1 cellular context compared by ENCODE assay signal in the genomic region with DNA sequence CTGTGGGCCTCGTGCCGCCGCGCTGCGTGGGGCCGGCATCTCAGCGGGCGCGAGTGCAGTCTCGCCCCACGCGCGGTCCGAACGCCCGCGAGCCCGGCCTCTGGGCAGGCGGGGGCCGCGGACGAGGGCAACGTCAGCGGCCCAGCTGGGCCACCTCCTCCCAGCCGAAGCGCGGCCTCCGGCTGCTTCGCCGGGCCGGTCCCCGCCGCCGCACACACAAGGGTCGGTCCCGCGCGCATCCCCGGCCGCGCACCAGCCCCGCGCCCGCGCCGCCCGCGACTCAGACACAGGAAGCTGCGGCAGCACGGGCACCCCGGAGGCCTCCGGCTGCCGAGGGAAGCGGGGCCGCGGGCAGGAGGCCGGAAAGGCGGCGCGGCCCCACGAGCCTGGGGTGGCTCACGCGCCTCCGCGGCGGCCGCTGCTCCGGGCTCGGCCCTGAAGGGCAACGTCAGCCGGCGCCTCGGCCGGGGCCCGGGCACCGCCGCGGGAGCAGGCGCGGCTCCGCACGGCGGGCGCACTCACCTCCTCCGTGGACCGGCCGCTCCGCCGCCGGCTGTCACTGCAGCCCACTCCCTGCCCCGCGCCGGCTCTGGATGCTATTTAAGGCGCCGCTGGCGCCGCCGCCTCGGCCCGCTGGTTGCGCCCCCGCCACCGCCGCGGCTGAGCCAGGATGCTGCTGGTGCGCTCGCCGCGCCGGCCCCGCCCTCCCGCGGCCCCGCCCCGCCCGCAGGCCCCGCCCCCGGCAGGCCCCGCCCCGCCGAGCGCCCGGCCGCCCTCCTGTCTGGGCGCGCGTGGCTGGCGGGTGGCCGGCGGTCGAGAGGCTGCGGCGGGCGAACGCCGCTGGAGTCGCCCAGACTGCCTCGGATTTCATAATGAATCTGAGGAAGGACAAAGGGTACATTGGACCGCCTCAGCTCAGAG.
TF ChIP-seq lines count a peak whose summit lies in the region.

A gene with protein sequence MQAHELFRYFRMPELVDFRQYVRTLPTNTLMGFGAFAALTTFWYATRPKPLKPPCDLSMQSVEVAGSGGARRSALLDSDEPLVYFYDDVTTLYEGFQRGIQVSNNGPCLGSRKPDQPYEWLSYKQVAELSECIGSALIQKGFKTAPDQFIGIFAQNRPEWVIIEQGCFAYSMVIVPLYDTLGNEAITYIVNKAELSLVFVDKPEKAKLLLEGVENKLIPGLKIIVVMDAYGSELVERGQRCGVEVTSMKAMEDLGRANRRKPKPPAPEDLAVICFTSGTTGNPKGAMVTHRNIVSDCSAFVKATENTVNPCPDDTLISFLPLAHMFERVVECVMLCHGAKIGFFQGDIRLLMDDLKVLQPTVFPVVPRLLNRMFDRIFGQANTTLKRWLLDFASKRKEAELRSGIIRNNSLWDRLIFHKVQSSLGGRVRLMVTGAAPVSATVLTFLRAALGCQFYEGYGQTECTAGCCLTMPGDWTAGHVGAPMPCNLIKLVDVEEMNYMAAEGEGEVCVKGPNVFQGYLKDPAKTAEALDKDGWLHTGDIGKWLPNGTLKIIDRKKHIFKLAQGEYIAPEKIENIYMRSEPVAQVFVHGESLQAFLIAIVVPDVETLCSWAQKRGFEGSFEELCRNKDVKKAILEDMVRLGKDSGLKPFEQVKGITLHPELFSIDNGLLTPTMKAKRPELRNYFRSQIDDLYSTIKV (minus strand): TSS at position 575 of the 921 bp plus-strand sequence. CDS start 22,454 bp downstream, outside the sequence.

TF ChIP-seq in HepG2, 621 proteins besides CTCF, POLR2A, EP300 and RAD21 (continued from another document and continues in another):
- TF ChIP-seq, protein P1, sequence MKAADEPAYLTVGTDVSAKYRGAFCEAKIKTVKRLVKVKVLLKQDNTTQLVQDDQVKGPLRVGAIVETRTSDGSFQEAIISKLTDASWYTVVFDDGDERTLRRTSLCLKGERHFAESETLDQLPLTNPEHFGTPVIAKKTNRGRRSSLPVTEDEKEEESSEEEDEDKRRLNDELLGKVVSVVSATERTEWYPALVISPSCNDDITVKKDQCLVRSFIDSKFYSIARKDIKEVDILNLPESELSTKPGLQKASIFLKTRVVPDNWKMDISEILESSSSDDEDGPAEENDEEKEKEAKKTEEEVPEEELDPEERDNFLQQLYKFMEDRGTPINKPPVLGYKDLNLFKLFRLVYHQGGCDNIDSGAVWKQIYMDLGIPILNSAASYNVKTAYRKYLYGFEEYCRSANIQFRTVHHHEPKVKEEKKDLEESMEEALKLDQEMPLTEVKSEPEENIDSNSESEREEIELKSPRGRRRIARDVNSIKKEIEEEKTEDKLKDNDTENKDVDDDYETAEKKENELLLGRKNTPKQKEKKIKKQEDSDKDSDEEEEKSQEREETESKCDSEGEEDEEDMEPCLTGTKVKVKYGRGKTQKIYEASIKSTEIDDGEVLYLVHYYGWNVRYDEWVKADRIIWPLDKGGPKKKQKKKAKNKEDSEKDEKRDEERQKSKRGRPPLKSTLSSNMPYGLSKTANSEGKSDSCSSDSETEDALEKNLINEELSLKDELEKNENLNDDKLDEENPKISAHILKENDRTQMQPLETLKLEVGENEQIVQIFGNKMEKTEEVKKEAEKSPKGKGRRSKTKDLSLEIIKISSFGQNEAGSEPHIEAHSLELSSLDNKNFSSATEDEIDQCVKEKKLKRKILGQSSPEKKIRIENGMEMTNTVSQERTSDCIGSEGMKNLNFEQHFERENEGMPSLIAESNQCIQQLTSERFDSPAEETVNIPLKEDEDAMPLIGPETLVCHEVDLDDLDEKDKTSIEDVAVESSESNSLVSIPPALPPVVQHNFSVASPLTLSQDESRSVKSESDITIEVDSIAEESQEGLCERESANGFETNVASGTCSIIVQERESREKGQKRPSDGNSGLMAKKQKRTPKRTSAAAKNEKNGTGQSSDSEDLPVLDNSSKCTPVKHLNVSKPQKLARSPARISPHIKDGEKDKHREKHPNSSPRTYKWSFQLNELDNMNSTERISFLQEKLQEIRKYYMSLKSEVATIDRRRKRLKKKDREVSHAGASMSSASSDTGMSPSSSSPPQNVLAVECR (CRISPR knock-in tag; IDR thresholded peaks at IDR 0.05; ENCODE audit: borderline replicate concordance), result peak; percentile 32; the same call in 1 of the 2 replicates
- TF ChIP-seq MXI1 (IDR thresholded peaks at IDR 0.05; ENCODE audit: borderline replicate concordance, low read depth, low read length) (0 out of 3 replicates have a peak, but pooled peaks have one; percentile 2), THAP11 (CRISPR knock-in tag; IDR thresholded peaks at IDR 0.05) (peak; percentile 21; the same call in 1 of the 2 replicates), SALL1 (CRISPR knock-in tag; IDR thresholded peaks at IDR 0.05) (peak; percentile 57; the same call in 1 of the 2 replicates), HDAC1 (CRISPR knock-in tag; IDR thresholded peaks at IDR 0.05) (0 out of 2 replicates have a peak, but pooled peaks have one; percentile 22), ZNF329 (CRISPR knock-in tag; IDR thresholded peaks at IDR 0.05; ENCODE audit: low read depth) (no peak), ZNF782 (CRISPR knock-in tag; IDR thresholded peaks at IDR 0.05; ENCODE audit: borderline replicate concordance) (0 out of 2 replicates have a peak, but pooled peaks have one; percentile 47), XRCC5 (optimal IDR thresholded peaks at IDR 0.05; ENCODE audit: low read length) (no peak), ZNF790 (CRISPR knock-in tag; IDR thresholded peaks at IDR 0.05; ENCODE audit: borderline replicate concordance) (peak; percentile 75; the same call in 1 of the 2 replicates), GATAD2A (CRISPR knock-in tag; IDR thresholded peaks at IDR 0.05) (no peak), ZNF552 (CRISPR knock-in tag; IDR thresholded peaks at IDR 0.05; ENCODE audit: borderline replicate concordance) (0 out of 2 replicates have a peak, but pooled peaks have one; percentile 57), ZNF282 (IDR thresholded peaks at IDR 0.05; ENCODE audit: partially characterized antibody) (no peak), TAF1 (CRISPR knock-in tag; IDR thresholded peaks at IDR 0.05) (peak; percentile 21; the same call in 1 of the 2 replicates)
- TF ChIP-seq, protein P2, sequence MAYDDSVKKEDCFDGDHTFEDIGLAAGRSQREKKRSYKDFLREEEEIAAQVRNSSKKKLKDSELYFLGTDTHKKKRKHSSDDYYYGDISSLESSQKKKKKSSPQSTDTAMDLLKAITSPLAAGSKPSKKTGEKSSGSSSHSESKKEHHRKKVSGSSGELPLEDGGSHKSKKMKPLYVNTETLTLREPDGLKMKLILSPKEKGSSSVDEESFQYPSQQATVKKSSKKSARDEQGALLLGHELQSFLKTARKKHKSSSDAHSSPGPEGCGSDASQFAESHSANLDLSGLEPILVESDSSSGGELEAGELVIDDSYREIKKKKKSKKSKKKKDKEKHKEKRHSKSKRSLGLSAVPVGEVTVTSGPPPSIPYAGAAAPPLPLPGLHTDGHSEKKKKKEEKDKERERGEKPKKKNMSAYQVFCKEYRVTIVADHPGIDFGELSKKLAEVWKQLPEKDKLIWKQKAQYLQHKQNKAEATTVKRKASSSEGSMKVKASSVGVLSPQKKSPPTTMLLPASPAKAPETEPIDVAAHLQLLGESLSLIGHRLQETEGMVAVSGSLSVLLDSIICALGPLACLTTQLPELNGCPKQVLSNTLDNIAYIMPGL (CRISPR knock-in tag; IDR thresholded peaks at IDR 0.05; ENCODE audit: borderline replicate concordance in 1 of 2, low read depth in 1 of 2), result 0 out of 4 replicates have a peak, but pooled peaks of 1 of the 2 experiments have one; percentile 10
- TF ChIP-seq, protein P3, sequence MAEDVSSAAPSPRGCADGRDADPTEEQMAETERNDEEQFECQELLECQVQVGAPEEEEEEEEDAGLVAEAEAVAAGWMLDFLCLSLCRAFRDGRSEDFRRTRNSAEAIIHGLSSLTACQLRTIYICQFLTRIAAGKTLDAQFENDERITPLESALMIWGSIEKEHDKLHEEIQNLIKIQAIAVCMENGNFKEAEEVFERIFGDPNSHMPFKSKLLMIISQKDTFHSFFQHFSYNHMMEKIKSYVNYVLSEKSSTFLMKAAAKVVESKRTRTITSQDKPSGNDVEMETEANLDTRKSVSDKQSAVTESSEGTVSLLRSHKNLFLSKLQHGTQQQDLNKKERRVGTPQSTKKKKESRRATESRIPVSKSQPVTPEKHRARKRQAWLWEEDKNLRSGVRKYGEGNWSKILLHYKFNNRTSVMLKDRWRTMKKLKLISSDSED (CRISPR knock-in tag; IDR thresholded peaks at IDR 0.05), result no peak
- TF ChIP-seq, protein P4, sequence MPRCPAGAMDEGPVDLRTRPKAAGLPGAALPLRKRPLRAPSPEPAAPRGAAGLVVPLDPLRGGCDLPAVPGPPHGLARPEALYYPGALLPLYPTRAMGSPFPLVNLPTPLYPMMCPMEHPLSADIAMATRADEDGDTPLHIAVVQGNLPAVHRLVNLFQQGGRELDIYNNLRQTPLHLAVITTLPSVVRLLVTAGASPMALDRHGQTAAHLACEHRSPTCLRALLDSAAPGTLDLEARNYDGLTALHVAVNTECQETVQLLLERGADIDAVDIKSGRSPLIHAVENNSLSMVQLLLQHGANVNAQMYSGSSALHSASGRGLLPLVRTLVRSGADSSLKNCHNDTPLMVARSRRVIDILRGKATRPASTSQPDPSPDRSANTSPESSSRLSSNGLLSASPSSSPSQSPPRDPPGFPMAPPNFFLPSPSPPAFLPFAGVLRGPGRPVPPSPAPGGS (CRISPR knock-in tag; IDR thresholded peaks at IDR 0.05), result peak; percentile 63; the same call in 1 of the 2 replicates
- TF ChIP-seq, protein P5, sequence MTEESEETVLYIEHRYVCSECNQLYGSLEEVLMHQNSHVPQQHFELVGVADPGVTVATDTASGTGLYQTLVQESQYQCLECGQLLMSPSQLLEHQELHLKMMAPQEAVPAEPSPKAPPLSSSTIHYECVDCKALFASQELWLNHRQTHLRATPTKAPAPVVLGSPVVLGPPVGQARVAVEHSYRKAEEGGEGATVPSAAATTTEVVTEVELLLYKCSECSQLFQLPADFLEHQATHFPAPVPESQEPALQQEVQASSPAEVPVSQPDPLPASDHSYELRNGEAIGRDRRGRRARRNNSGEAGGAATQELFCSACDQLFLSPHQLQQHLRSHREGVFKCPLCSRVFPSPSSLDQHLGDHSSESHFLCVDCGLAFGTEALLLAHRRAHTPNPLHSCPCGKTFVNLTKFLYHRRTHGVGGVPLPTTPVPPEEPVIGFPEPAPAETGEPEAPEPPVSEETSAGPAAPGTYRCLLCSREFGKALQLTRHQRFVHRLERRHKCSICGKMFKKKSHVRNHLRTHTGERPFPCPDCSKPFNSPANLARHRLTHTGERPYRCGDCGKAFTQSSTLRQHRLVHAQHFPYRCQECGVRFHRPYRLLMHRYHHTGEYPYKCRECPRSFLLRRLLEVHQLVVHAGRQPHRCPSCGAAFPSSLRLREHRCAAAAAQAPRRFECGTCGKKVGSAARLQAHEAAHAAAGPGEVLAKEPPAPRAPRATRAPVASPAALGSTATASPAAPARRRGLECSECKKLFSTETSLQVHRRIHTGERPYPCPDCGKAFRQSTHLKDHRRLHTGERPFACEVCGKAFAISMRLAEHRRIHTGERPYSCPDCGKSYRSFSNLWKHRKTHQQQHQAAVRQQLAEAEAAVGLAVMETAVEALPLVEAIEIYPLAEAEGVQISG (CRISPR knock-in tag; IDR thresholded peaks at IDR 0.05), result 0 out of 2 replicates have a peak, but pooled peaks have one; percentile 14
- TF ChIP-seq, protein P6, sequence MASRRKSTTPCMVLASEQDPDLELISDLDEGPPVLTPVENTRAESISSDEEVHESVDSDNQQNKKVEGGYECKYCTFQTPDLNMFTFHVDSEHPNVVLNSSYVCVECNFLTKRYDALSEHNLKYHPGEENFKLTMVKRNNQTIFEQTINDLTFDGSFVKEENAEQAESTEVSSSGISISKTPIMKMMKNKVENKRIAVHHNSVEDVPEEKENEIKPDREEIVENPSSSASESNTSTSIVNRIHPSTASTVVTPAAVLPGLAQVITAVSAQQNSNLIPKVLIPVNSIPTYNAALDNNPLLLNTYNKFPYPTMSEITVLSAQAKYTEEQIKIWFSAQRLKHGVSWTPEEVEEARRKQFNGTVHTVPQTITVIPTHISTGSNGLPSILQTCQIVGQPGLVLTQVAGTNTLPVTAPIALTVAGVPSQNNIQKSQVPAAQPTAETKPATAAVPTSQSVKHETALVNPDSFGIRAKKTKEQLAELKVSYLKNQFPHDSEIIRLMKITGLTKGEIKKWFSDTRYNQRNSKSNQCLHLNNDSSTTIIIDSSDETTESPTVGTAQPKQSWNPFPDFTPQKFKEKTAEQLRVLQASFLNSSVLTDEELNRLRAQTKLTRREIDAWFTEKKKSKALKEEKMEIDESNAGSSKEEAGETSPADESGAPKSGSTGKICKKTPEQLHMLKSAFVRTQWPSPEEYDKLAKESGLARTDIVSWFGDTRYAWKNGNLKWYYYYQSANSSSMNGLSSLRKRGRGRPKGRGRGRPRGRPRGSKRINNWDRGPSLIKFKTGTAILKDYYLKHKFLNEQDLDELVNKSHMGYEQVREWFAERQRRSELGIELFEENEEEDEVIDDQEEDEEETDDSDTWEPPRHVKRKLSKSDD (CRISPR knock-in tag; IDR thresholded peaks at IDR 0.05; ENCODE audit: low read depth), result 0 out of 2 replicates have a peak, but pooled peaks have one; percentile 29
- TF ChIP-seq, protein P7, sequence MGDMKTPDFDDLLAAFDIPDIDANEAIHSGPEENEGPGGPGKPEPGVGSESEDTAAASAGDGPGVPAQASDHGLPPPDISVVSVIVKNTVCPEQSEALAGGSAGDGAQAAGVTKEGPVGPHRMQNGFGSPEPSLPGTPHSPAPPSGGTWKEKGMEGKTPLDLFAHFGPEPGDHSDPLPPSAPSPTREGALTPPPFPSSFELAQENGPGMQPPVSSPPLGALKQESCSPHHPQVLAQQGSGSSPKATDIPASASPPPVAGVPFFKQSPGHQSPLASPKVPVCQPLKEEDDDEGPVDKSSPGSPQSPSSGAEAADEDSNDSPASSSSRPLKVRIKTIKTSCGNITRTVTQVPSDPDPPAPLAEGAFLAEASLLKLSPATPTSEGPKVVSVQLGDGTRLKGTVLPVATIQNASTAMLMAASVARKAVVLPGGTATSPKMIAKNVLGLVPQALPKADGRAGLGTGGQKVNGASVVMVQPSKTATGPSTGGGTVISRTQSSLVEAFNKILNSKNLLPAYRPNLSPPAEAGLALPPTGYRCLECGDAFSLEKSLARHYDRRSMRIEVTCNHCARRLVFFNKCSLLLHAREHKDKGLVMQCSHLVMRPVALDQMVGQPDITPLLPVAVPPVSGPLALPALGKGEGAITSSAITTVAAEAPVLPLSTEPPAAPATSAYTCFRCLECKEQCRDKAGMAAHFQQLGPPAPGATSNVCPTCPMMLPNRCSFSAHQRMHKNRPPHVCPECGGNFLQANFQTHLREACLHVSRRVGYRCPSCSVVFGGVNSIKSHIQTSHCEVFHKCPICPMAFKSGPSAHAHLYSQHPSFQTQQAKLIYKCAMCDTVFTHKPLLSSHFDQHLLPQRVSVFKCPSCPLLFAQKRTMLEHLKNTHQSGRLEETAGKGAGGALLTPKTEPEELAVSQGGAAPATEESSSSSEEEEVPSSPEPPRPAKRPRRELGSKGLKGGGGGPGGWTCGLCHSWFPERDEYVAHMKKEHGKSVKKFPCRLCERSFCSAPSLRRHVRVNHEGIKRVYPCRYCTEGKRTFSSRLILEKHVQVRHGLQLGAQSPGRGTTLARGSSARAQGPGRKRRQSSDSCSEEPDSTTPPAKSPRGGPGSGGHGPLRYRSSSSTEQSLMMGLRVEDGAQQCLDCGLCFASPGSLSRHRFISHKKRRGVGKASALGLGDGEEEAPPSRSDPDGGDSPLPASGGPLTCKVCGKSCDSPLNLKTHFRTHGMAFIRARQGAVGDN (CRISPR knock-in tag; IDR thresholded peaks at IDR 0.05), result peak; percentile 79
